ENCODE assay signal across 8 cellular contexts in genomic region chr17:76354317-76354729, GRCh38. TPM values are rescaled to one million over a fixed set of nuclear protein-coding genes. Genes with fewer than 3 reads are reported as not detected.
DNase-seq lines count a peak whose midpoint lies in the region; ATAC-seq and TF ChIP-seq lines count a peak whose summit lies in the region.

No MANE protein-coding gene starts in this region.

- peak overlapping the region; percentile 93 for H3K4me3 ChIP-seq in H7 (ENCODE audit: insufficient read depth, low read depth, low read length)
- peak overlapping the region; percentile 85 for H3K4me3 ChIP-seq in WI38 (ENCODE audit: low read depth, low read length)
- peak overlapping the region; percentile 64 to 100 (median 94) for H3K4me3 ChIP-seq in heart left ventricle
- peak overlapping the region; percentile 74 to 95 (median 93) for H3K4me3 ChIP-seq in skeletal muscle tissue (ENCODE audit: low read length in 3 of 3)

- intact Hi-C loops in heart left ventricle (cut with DNase I) = loop anchor here in 3 of 10 donors (5.0 kb wide), 3 partner anchors 33 to 52 kb away; no protein-coding TSS in a partner anchor

- DNase-seq in H7 (no peak), heart left ventricle (peak in 1 of 5 donors; percentile 20), NCI-H69 (lab: John Stamatoyannopoulos, UW) (no peak), iPS-NIHi11 (ENCODE audit: low spot score) (no peak)

- H3K9ac ChIP-seq in skeletal muscle tissue (ENCODE audit: low read depth in 1 of 3, low read length in 3 of 3) = peak overlapping the region; percentile 81 to 95 (median 87)

- H3K36me3 ChIP-seq in H7 (replicated peaks; ENCODE audit: control insufficient read depth, insufficient read depth, low read length) (no peaks in the 10 kb centered on the region), heart left ventricle (no peaks in the 10 kb centered on the region), skeletal muscle tissue (ENCODE audit: control insufficient read depth in 3 of 3, insufficient read depth in 3 of 3, low read length in 3 of 3) (no peaks in the 10 kb centered on the region)

- H3K4me1 ChIP-seq in heart left ventricle (peaks cover 0 to 30% (median 13%) of the 10 kb centered on the region in 12 donors), skeletal muscle tissue (ENCODE audit: control insufficient read depth in 3 of 3, insufficient read depth in 3 of 3, low read length in 3 of 3) (peaks cover 7 to 9% (median 9%) of the 10 kb centered on the region in 3 donors)

- TF ChIP-seq CTCF in WI38 (IDR thresholded peaks at IDR 0.05; ENCODE audit: low read depth, low read length) (no peak), heart left ventricle (IDR thresholded peaks at IDR 0.05) (no peak)

- H3K27me3 ChIP-seq in H7 (ENCODE audit: control insufficient read depth, insufficient read depth, low read length) (peaks cover 2% of the 10 kb centered on the region; the same call in 1 of the 2 replicates), heart left ventricle (no peaks in the 10 kb centered on the region), skeletal muscle tissue (ENCODE audit: control insufficient read depth in 3 of 3, insufficient read depth in 3 of 3, low read length in 3 of 3) (no peaks in the 10 kb centered on the region)

- 1 to 2% (median 1%) methylated on average over 17 to 18 of the region's 18 CpGs for WGBS in heart left ventricle, 4 donors

- no peaks in the 10 kb centered on the region for H3K9me3 ChIP-seq in heart left ventricle
- no peaks in the 10 kb centered on the region for H3K9me3 ChIP-seq in skeletal muscle tissue (ENCODE audit: control insufficient read depth in 3 of 3, low read length in 3 of 3)

- peak overlapping the region in 11 of 12 donors; percentile 72 to 99 (median 88) for H3K27ac ChIP-seq in heart left ventricle
- H3K27ac ChIP-seq in skeletal muscle tissue (ENCODE audit: low read depth, low read length) = peak overlapping the region; percentile 93

- TF ChIP-seq POLR2A in heart left ventricle (IDR thresholded peaks at IDR 0.05) = no peak

- ATAC-seq in heart left ventricle (no peak), GM19397 (IDR thresholded peaks at IDR 0.05; ENCODE audit: unreplicated experiment) (no peak), HG02588 (IDR thresholded peaks at IDR 0.05; ENCODE audit: unreplicated experiment) (no peak)

RNA-seq across cellular contexts. Expression of gene PRPSAP1, which starts 0.6 kb away (rescaled TPM):
- 51.9 and 56.8 TPM in 2 replicates for total RNA-seq in H7 (2014; rRNA removed; shearing (Covaris generic))
- total RNA-seq in heart left ventricle (10 to 100 TPM; 28.2 to 39.7 (median 30.9) TPM), skeletal muscle tissue (24.0 TPM)
- polyA plus RNA-seq in heart left ventricle = 10 to 100 TPM; 22.7 to 36.1 TPM

RNA-seq across cellular contexts. Expression of gene SPHK1, which starts 30.1 kb away (rescaled TPM):
- 1.9 and 4.8 TPM in 2 replicates for total RNA-seq in H7 (2014; rRNA removed; shearing (Covaris generic))
- 10 to 100 TPM in 3 of 9 donors, 1 to 10 TPM in 6; 2.6 to 13.8 (median 4.6) TPM for total RNA-seq in heart left ventricle
- 10 to 100 TPM in 1 of 2 donors, 1 to 10 TPM in 1; 2.6 to 20.5 TPM for polyA plus RNA-seq in heart left ventricle
- 2.1 TPM for total RNA-seq in skeletal muscle tissue

RNA-seq across cellular contexts. Expression of gene QRICH2, which starts 46.2 kb away (rescaled TPM):
- 0.70 and 1.1 TPM in 2 replicates for total RNA-seq in H7 (2014; rRNA removed; shearing (Covaris generic))
- total RNA-seq in heart left ventricle (1 to 10 TPM; 1.0 to 2.7 (median 1.6) TPM), skeletal muscle tissue (2.1 TPM)
- 1 to 10 TPM; 2.1 to 2.7 TPM for polyA plus RNA-seq in heart left ventricle
